In the genomic region with DNA sequence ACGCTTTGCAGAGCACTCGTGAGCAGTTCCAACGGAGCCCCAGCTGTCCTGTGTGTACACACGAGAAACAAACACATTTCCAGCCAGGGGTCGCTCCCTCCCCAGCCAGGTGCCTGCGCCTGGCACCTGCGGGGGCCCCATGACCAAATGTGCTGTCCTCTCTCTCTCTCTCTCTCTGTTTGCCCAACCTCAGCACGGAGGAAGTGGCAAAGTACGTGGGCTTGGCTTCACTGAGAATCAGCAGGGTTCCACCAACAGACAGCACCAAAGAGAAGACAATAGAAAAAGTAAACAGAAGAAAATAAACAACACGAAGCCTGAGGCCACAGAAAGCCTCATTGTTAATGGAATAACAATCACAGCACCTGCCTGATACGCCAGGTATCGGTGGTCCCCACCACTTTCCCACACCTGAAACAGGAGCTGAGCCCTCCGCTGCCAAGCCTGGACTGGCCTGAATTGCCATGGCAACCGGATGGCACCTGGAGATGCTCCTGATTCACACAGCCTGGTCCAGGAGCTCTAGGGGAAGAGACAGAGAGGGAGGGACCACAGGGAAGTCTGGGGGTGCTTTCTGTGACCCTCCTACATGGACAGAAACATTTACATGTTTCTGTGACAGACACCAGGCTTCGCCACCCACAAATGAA, we compare ENCODE assay signal across 14 cellular contexts.
A peak's percentile ranks its signal among the peaks of the same experiment; 100 is the strongest.
DNase-seq lines count a peak whose midpoint lies in the region; ATAC-seq, FAIRE-seq and TF ChIP-seq lines count a peak whose summit lies in the region.
"Had no signal": no experiment of that assay in that cellular context is flagged by ENCODE, and none has a peak within 500 bp of the region (broad histone marks: within the 10 kb centered on the region; RNA-seq: fewer than 3 reads in every experiment).

No MANE protein-coding gene starts in this region.

- H3K27me3 Mint-ChIP-seq in activated CD8-positive, alpha-beta T cell treated with anti-CD3 and anti-CD28 coated beads for 36 hours = peaks cover 7% of the 10 kb centered on the region

- no peaks in the 10 kb centered on the region for H3K9me3 Mint-ChIP-seq in activated CD8-positive, alpha-beta T cell treated with anti-CD3 and anti-CD28 coated beads for 36 hours

- BruUV-seq in HepG2 (replicated peaks; lab: Mats Ljungman, UMichigan) = no TSS peak

- H3K9ac ChIP-seq in HepG2 (ENCODE audit: insufficient read depth, low read depth, low read length) = no peak overlapping the region

- H3K4me3 Mint-ChIP-seq in activated CD8-positive, alpha-beta T cell treated with anti-CD3 and anti-CD28 coated beads for 36 hours = no peak overlapping the region
- H3K4me3 Mint-ChIP-seq: B cell had no signal

- CTCF ChIA-PET in HepG2 (lab: Yijun Ruan, JAX; ENCODE audit: low intra/inter-chr PET ratio, low total read pairs) = no interaction called here
- CTCF ChIA-PET in activated CD8-positive, alpha-beta T cell treated with anti-CD3 and anti-CD28 coated beads for 36 hours (lab: Charles Lee) = no interaction called here

- in situ Hi-C loops in HepG2 (cut with HindIII; ENCODE audit: extremely low pct_ligation_motif_present, low pct_unique_long_range_greater_than_20kb) (no loop called here), transverse colon (cut with MboI; ENCODE audit: low pct_ligation_motif_present in 1 of 4, low pct_unique_long_range_greater_than_20kb in 1 of 4, low sequenced_read_pairs in 3 of 4) (loop anchor here in 1 of 4 donors (25.0 kb wide), 2 partner anchors 102 to 252 kb away; no protein-coding TSS in a partner anchor)

- TF ChIP-seq CTCF in HepG2 (CRISPR knock-in tag; IDR thresholded peaks at IDR 0.05) (peak; percentile 58), right lobe of liver (IDR thresholded peaks at IDR 0.05) (no peak), transverse colon (IDR thresholded peaks at IDR 0.05) (no peak)
- no peak for TF ChIP-seq CTCF in activated CD8-positive, alpha-beta T cell treated with anti-CD3 and anti-CD28 coated beads for 36 hours (IDR thresholded peaks at IDR 0.05)

- DNase-seq in HepG2 (ENCODE audit: low spot score) (no peak), right lobe of liver (no peak), NCI-H2107 treated with DMSO at 0.1 percent for 48 hours (lab: John Stamatoyannopoulos, UW; ENCODE audit: unreplicated experiment) (peak; percentile 97), transverse colon (peak; percentile 21), MV-4-11 (lab: John Stamatoyannopoulos, UW) (no peak)
- peak; percentile 39 for DNase-seq in activated CD8-positive, alpha-beta T cell treated with anti-CD3 and anti-CD28 coated beads for 36 hours
- DNase-seq: activated effector memory CD4-positive, alpha-beta T cell treated with Interleukin-2 at 50 U/mL for 16 hours; mammary epithelial cell had no signal

- intact Hi-C loops in HepG2 (cut with micrococcal nuclease; ENCODE audit: unreplicated experiment) = no loop called here
- intact Hi-C loops in right lobe of liver (cut with DNase I) = no loop called here
- intact Hi-C loops in activated CD8-positive, alpha-beta T cell treated with anti-CD3 and anti-CD28 coated beads for 36 hours (cut with micrococcal nuclease) = loop anchor here (10.0 kb wide), 1 partner anchor 115 kb away; no protein-coding TSS in a partner anchor
- intact Hi-C loops in transverse colon (cut with DNase I; ENCODE audit: low total_unique reads) = no loop called here

- H3K9me3 ChIP-seq in HepG2 (ENCODE audit: low read length) (no peaks in the 10 kb centered on the region), right lobe of liver (no peaks in the 10 kb centered on the region), transverse colon (no peaks in the 10 kb centered on the region)
- H3K9me3 ChIP-seq: Peyer's patch, right atrium auricular region, vagina had no signal

- ATAC-seq in HepG2 = peak; percentile 49; the same call in 1 of the 3 replicates
- no peak for ATAC-seq in right lobe of liver
- peak; percentile 42 for ATAC-seq in activated CD8-positive, alpha-beta T cell treated with anti-CD3 and anti-CD28 coated beads for 36 hours
- no peak for ATAC-seq in GM19397 (IDR thresholded peaks at IDR 0.05; ENCODE audit: unreplicated experiment)
- no peak for ATAC-seq in HG02840 (IDR thresholded peaks at IDR 0.05; ENCODE audit: low FRiP score, unreplicated experiment)

- H3K36me3 ChIP-seq in HepG2 (replicated peaks in 1 of 2; ENCODE audit: control insufficient read depth in 1 of 2, insufficient read depth in 2 of 2, low read length in 2 of 2) = no peaks in the 10 kb centered on the region
- no peaks in the 10 kb centered on the region for H3K36me3 ChIP-seq in right lobe of liver
- no peaks in the 10 kb centered on the region for H3K36me3 ChIP-seq in transverse colon
- H3K36me3 ChIP-seq: Peyer's patch, right atrium auricular region, vagina had no signal

- no peak overlapping the region for H3K27ac Mint-ChIP-seq in activated CD8-positive, alpha-beta T cell treated with anti-CD3 and anti-CD28 coated beads for 36 hours
- H3K27ac Mint-ChIP-seq: B cell had no signal

- TF ChIP-seq EP300 in HepG2 (IDR thresholded peaks at IDR 0.05; ENCODE audit: low read depth in 2 of 2, low read length in 2 of 2) (no peak), HepG2 (CRISPR knock-in tag; IDR thresholded peaks at IDR 0.05; ENCODE audit: borderline replicate concordance) (no peak), transverse colon (IDR thresholded peaks at IDR 0.05; ENCODE audit: low read depth) (no peak)

- WGBS in HepG2 (ENCODE audit: low lambda C conversion rate) = 10% methylated on average over 13 of the region's 15 CpGs
- WGBS in right lobe of liver (ENCODE audit: insufficient coverage, low coverage, low lambda C conversion rate, missing lambda C conversion rate) = 15% methylated on average over 9 of the region's 15 CpGs
- 28 to 90% methylated on average over 1 to 15 of the region's 15 CpGs for WGBS in transverse colon (ENCODE audit: low coverage in 1 of 2), 2 donors

- H3K4me1 ChIP-seq in HepG2 (ENCODE audit: insufficient read depth, low read length) (peaks cover 8% of the 10 kb centered on the region; the same call in 1 of the 2 replicates), right lobe of liver (no peaks in the 10 kb centered on the region), transverse colon (peaks cover 0 to 4% (median 0%) of the 10 kb centered on the region in 4 donors)
- H3K4me1 ChIP-seq: Peyer's patch, right atrium auricular region, vagina had no signal

- peaks cover 8% of the 10 kb centered on the region for H3K4me1 Mint-ChIP-seq in activated CD8-positive, alpha-beta T cell treated with anti-CD3 and anti-CD28 coated beads for 36 hours (ENCODE audit: low read depth)

- no peak for TF ChIP-seq RAD21 in HepG2 (CRISPR knock-in tag; IDR thresholded peaks at IDR 0.05)

- H4K20me1 ChIP-seq in HepG2 (ENCODE audit: insufficient read depth, low read length) = no peaks in the 10 kb centered on the region

- H3K27ac ChIP-seq in HepG2 (ENCODE audit: extremely low read length, insufficient read depth, low read length) = no peak overlapping the region
- H3K27ac ChIP-seq in right lobe of liver = no peak overlapping the region
- no peak overlapping the region for H3K27ac ChIP-seq in transverse colon
- H3K27ac ChIP-seq: Peyer's patch, right atrium auricular region, vagina had no signal

- H3K4me3 ChIP-seq in HepG2 (replicated peaks in 1 of 3; ENCODE audit: insufficient read depth in 1 of 3, low read depth in 2 of 3, low read length in 3 of 3) (no peak overlapping the region), right lobe of liver (no peak overlapping the region), transverse colon (no peak overlapping the region)
- H3K4me3 ChIP-seq: Peyer's patch, right atrium auricular region, vagina had no signal

- H3K79me2 ChIP-seq in HepG2 (ENCODE audit: insufficient read depth, low read length) = no peaks in the 10 kb centered on the region

- no peak overlapping the region for H3K4me2 ChIP-seq in HepG2 (ENCODE audit: low read depth, low read length)

- H3K36me3 Mint-ChIP-seq in activated CD8-positive, alpha-beta T cell treated with anti-CD3 and anti-CD28 coated beads for 36 hours (ENCODE audit: low read depth) = no peaks in the 10 kb centered on the region

- TF ChIP-seq POLR2A in HepG2 (IDR thresholded peaks at IDR 0.05; ENCODE audit: insufficient read depth in 1 of 2, low read depth in 2 of 2, low read length in 2 of 2) (no peak), right lobe of liver (IDR thresholded peaks at IDR 0.05) (no peak), transverse colon (IDR thresholded peaks at IDR 0.05) (no peak)

- no peak overlapping the region for H2AFZ ChIP-seq in HepG2 (ENCODE audit: low read length)

- POLR2A ChIA-PET in HepG2 (lab: Yijun Ruan, JAX) = no interaction called here
- POLR2A ChIA-PET in activated CD8-positive, alpha-beta T cell treated with anti-CD3 and anti-CD28 coated beads for 36 hours (lab: Charles Lee) = no interaction called here

- H3K27me3 ChIP-seq in HepG2 (ENCODE audit: control insufficient read depth in 1 of 2, insufficient read depth in 2 of 2, low read length in 2 of 2) = no peaks in the 10 kb centered on the region; a peak in 2 of 5 replicates
- H3K27me3 ChIP-seq in right lobe of liver = no peaks in the 10 kb centered on the region
- H3K27me3 ChIP-seq in transverse colon = no peaks in the 10 kb centered on the region
- H3K27me3 ChIP-seq: Peyer's patch, right atrium auricular region, vagina had no signal

- no peak for FAIRE-seq in HepG2 (lab: Jason Lieb, UNC)

Comparison
In these comparisons a context has a peak if more than half of its experiments do, and no peak if none do; other contexts are left out.
1. ATAC-seq: peak in HepG2 (single experiment) and activated CD8-positive, alpha-beta T cell treated with anti-CD3 and anti-CD28 coated beads for 36 hours (single experiment); none in right lobe of liver (0 of 4), GM19397 (single experiment) and HG02840 (single experiment).
2. DNase-seq: peak in NCI-H2107 treated with DMSO at 0.1 percent for 48 hours (single experiment), activated CD8-positive, alpha-beta T cell treated with anti-CD3 and anti-CD28 coated beads for 36 hours (single experiment) and transverse colon (single experiment); none in HepG2 (single experiment), right lobe of liver (0 of 3) and MV-4-11 (single experiment).